38 cellular contexts compared by ENCODE assay signal in the genomic region with DNA sequence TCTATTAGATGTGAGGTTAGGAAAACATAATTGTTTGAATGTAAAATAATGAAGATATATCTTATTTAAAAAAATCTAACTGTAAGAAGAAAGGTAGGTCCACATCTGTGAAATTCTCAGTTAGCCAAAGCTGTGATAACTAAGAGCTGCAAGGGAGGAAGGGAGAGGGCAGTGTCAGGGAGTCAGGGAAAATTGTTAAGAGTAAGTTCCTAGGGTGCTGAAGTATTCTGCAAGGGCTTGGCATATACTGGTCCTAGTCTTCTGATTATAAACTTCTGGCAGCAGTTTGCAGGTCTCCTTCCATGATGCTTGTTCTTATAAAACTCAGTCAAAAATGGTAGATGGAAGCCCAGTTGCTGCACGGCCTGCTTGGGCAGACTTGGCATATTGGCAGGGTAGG.
"Had no signal": no experiment of that assay in that cellular context is flagged by ENCODE, and none has a peak within 500 bp of the region (broad histone marks: within the 10 kb centered on the region; RNA-seq: fewer than 3 reads in every experiment).

No MANE protein-coding gene starts in this region.

- ATAC-seq: activated naive CD4-positive, alpha-beta T cell treated with anti-CD3 and anti-CD28 coated beads, Interleukin-2, amount 50 U/mL, for 72 hours; activated naive CD8-positive, alpha-beta T cell treated with anti-CD3 and anti-CD28 coated beads, Interleukin-2, amount 50 U/mL, for 24 hours; activated T-cell treated with anti-CD3 and anti-CD28 coated beads, Interleukin-2, amount 50 U/mL, for 4 hours; activated T-cell treated with anti-CD3 and anti-CD28 coated beads, Interleukin-2, amount 50 U/mL, for 72 hours; activated T-helper 17 cell treated with anti-CD3 and anti-CD28 coated beads, Interleukin-2, amount 50 U/mL, for 72 hours; body of pancreas had no signal

- H3K27ac ChIP-seq: adrenal gland, ascending aorta, body of pancreas, brain microvascular endothelial cell, breast epithelium, cardiac muscle cell had no signal

- H3K27ac Mint-ChIP-seq: activated naive CD4-positive, alpha-beta T cell treated with anti-CD3 and anti-CD28 coated beads for 36 hours; activated naive CD4-positive, alpha-beta T cell treated with anti-CD3 and anti-CD28 coated beads, Interleukin-2, amount 10 ng/mL, durations not matched to agents 7 days and 5 days; activated naive CD4-positive, alpha-beta T cell treated with anti-CD3 and anti-CD28 coated beads, Interleukin-2, amount 50 U/mL, for 24 hours; activated naive CD4-positive, alpha-beta T cell treated with anti-CD3 and anti-CD28 coated beads, Interleukin-2, amount 50 U/mL, for 72 hours; activated naive CD8-positive, alpha-beta T cell; activated naive CD8-positive, alpha-beta T cell treated with anti-CD3 and anti-CD28 coated beads for 36 hours; activated naive CD8-positive, alpha-beta T cell treated with anti-CD3 and anti-CD28 coated beads, Interleukin-2, amount 10 ng/mL, durations not matched to agents 7 days and 5 days; activated naive CD8-positive, alpha-beta T cell treated with anti-CD3 and anti-CD28 coated beads, Interleukin-2, amount 50 U/mL, for 24 hours; activated T-cell treated with anti-CD3 and anti-CD28 coated beads, Interleukin-2, amount 50 U/mL, for 24 hours; activated T-cell treated with anti-CD3 and anti-CD28 coated beads, Interleukin-2, amount 50 U/mL, for 72 hours; activated T-helper 1 cell treated with anti-CD3 and anti-CD28 coated beads, Interleukin-12 subunit alpha, Interleukin-12 subunit beta, Interleukin-2, Interleukin-4 antibody, amounts not matched to agents 30 ng/mL and 10 ng/mL and 1 ng/mL, durations not matched to agents 14 hours and 24 hours and 36 hours; activated T-helper 17 cell treated with anti-CD3 and anti-CD28 coated beads, Interleukin-2, amount 50 U/mL, for 72 hours; activated T-helper 2 cell treated with anti-CD3 and anti-CD28 coated beads, Interferon-gamma antibody, Interleukin-2, Interleukin-4, amounts not matched to agents 10 μg/mL and 5 μg/mL and 100 μg/mL, durations not matched to agents 14 hours and 24 hours and 36 hours; brain had no signal

- H3K4me1 Mint-ChIP-seq: activated naive CD4-positive, alpha-beta T cell treated with anti-CD3 and anti-CD28 coated beads, Interleukin-2, amount 10 ng/mL, durations not matched to agents 7 days and 5 days; activated naive CD4-positive, alpha-beta T cell treated with anti-CD3 and anti-CD28 coated beads, Interleukin-2, amount 50 U/mL, for 24 hours; activated naive CD8-positive, alpha-beta T cell treated with anti-CD3 and anti-CD28 coated beads for 36 hours; activated naive CD8-positive, alpha-beta T cell treated with anti-CD3 and anti-CD28 coated beads, Interleukin-2, amount 10 ng/mL, durations not matched to agents 7 days and 5 days; activated naive CD8-positive, alpha-beta T cell treated with anti-CD3 and anti-CD28 coated beads, Interleukin-2, amount 50 U/mL, for 24 hours; activated T-helper 17 cell treated with anti-CD3 and anti-CD28 coated beads, Interleukin-2, amount 50 U/mL, for 72 hours; brain; central memory CD8-positive, alpha-beta T cell had no signal

- H3K4me1 ChIP-seq: ascending aorta, body of pancreas, breast epithelium had no signal

- DNase-seq: activated effector memory CD4-positive, alpha-beta T cell treated with anti-CD3 and anti-CD28 coated beads, Interleukin-2, amount 50 U/mL, for 16 hours; activated effector memory CD4-positive, alpha-beta T cell treated with Interleukin-2 at 50 U/mL for 16 hours; activated gamma-delta T cell; activated gamma-delta T cell treated with Interleukin-2 at 50 U/mL for 16 hours; activated naive CD4-positive, alpha-beta T cell; activated naive CD4-positive, alpha-beta T cell treated with anti-CD3 and anti-CD28 coated beads for 36 hours; activated naive CD4-positive, alpha-beta T cell treated with anti-CD3 and anti-CD28 coated beads, Interleukin-2, amount 10 ng/mL, durations not matched to agents 7 days and 5 days; activated naive CD4-positive, alpha-beta T cell treated with anti-CD3 and anti-CD28 coated beads, Interleukin-2, amount 50 U/mL, for 16 hours; activated naive CD4-positive, alpha-beta T cell treated with Interleukin-2 at 50 U/mL for 16 hours; activated naive CD8-positive, alpha-beta T cell treated with anti-CD3 and anti-CD28 coated beads for 36 hours; activated naive CD8-positive, alpha-beta T cell treated with anti-CD3 and anti-CD28 coated beads, Interleukin-2, amount 10 ng/mL, durations not matched to agents 7 days and 5 days; activated naive CD8-positive, alpha-beta T cell treated with anti-CD3 and anti-CD28 coated beads, Interleukin-2, amount 50 U/mL, for 24 hours; activated T-cell treated with anti-CD3 and anti-CD28 coated beads, Interleukin-2, amount 50 U/mL, for 1 hour; activated T-cell treated with anti-CD3 and anti-CD28 coated beads, Interleukin-2, amount 50 U/mL, for 24 hours; activated T-cell treated with anti-CD3 and anti-CD28 coated beads, Interleukin-2, amount 50 U/mL, for 4 hours; activated T-cell treated with anti-CD3 and anti-CD28 coated beads, Interleukin-2, amount 50 U/mL, for 48 hours; activated T-cell treated with anti-CD3 and anti-CD28 coated beads, Interleukin-2, amount 50 U/mL, for 72 hours; adrenal gland; amniotic stem cell; amygdala; anterior cingulate cortex; aorta; body of pancreas; brain microvascular endothelial cell; caudate nucleus; central memory CD4-positive, alpha-beta T cell; cerebellar nuclear complex had no signal

- H3K27me3 ChIP-seq: adrenal gland, ascending aorta, body of pancreas, brain microvascular endothelial cell, breast epithelium, cardiac muscle cell had no signal

- H3K27me3 Mint-ChIP-seq: activated naive CD4-positive, alpha-beta T cell treated with anti-CD3 and anti-CD28 coated beads, Interleukin-2, amount 10 ng/mL, durations not matched to agents 7 days and 5 days; activated T-cell treated with anti-CD3 and anti-CD28 coated beads, Interleukin-2, amount 50 U/mL, for 24 hours; brain had no signal

- H3K4me3 Mint-ChIP-seq: activated naive CD4-positive, alpha-beta T cell treated with anti-CD3 and anti-CD28 coated beads for 36 hours; activated naive CD4-positive, alpha-beta T cell treated with anti-CD3 and anti-CD28 coated beads, Interleukin-2, amount 10 ng/mL, durations not matched to agents 7 days and 5 days; activated naive CD4-positive, alpha-beta T cell treated with anti-CD3 and anti-CD28 coated beads, Interleukin-2, amount 50 U/mL, for 24 hours; activated naive CD8-positive, alpha-beta T cell; activated naive CD8-positive, alpha-beta T cell treated with anti-CD3 and anti-CD28 coated beads for 36 hours; activated naive CD8-positive, alpha-beta T cell treated with anti-CD3 and anti-CD28 coated beads, Interleukin-2, amount 10 ng/mL, durations not matched to agents 7 days and 5 days; activated naive CD8-positive, alpha-beta T cell treated with anti-CD3 and anti-CD28 coated beads, Interleukin-2, amount 50 U/mL, for 24 hours; activated T-cell treated with anti-CD3 and anti-CD28 coated beads, Interleukin-2, amount 50 U/mL, for 24 hours; activated T-cell treated with anti-CD3 and anti-CD28 coated beads, Interleukin-2, amount 50 U/mL, for 4 hours; activated T-cell treated with anti-CD3 and anti-CD28 coated beads, Interleukin-2, amount 50 U/mL, for 72 hours; activated T-helper 1 cell treated with anti-CD3 and anti-CD28 coated beads, Interleukin-12 subunit alpha, Interleukin-12 subunit beta, Interleukin-2, Interleukin-4 antibody, amounts not matched to agents 30 ng/mL and 10 ng/mL and 1 ng/mL, durations not matched to agents 14 hours and 24 hours and 36 hours; activated T-helper 17 cell treated with anti-CD3 and anti-CD28 coated beads, Interleukin-2, amount 50 U/mL, for 72 hours; brain; central memory CD8-positive, alpha-beta T cell had no signal

- H3K4me3 ChIP-seq: adrenal gland, ascending aorta, body of pancreas, breast epithelium, cardiac muscle cell had no signal

- H3K9me3 Mint-ChIP-seq: activated naive CD4-positive, alpha-beta T cell treated with anti-CD3 and anti-CD28 coated beads, Interleukin-2, amount 10 ng/mL, durations not matched to agents 7 days and 5 days; activated naive CD4-positive, alpha-beta T cell treated with anti-CD3 and anti-CD28 coated beads, Interleukin-2, amount 50 U/mL, for 24 hours; activated naive CD8-positive, alpha-beta T cell treated with anti-CD3 and anti-CD28 coated beads for 36 hours; activated T-helper 1 cell treated with anti-CD3 and anti-CD28 coated beads, Interleukin-12 subunit alpha, Interleukin-12 subunit beta, Interleukin-2, Interleukin-4 antibody, amounts not matched to agents 30 ng/mL and 10 ng/mL and 1 ng/mL, durations not matched to agents 14 hours and 24 hours and 36 hours; activated T-helper 2 cell treated with anti-CD3 and anti-CD28 coated beads, Interferon-gamma antibody, Interleukin-2, Interleukin-4, amounts not matched to agents 10 μg/mL and 5 μg/mL and 100 μg/mL, durations not matched to agents 14 hours and 24 hours and 36 hours; central memory CD8-positive, alpha-beta T cell had no signal

- H3K36me3 ChIP-seq: adrenal gland, ascending aorta, brain microvascular endothelial cell, breast epithelium, cardiac muscle cell had no signal

- H3K36me3 Mint-ChIP-seq: activated naive CD4-positive, alpha-beta T cell treated with anti-CD3 and anti-CD28 coated beads, Interleukin-2, amount 10 ng/mL, durations not matched to agents 7 days and 5 days; activated naive CD8-positive, alpha-beta T cell treated with anti-CD3 and anti-CD28 coated beads for 36 hours; activated naive CD8-positive, alpha-beta T cell treated with anti-CD3 and anti-CD28 coated beads, Interleukin-2, amount 10 ng/mL, durations not matched to agents 7 days and 5 days; brain had no signal

- H3K9me3 ChIP-seq: ascending aorta, body of pancreas, breast epithelium had no signal
